2 cellular contexts compared by ENCODE assay signal in the genomic region with DNA sequence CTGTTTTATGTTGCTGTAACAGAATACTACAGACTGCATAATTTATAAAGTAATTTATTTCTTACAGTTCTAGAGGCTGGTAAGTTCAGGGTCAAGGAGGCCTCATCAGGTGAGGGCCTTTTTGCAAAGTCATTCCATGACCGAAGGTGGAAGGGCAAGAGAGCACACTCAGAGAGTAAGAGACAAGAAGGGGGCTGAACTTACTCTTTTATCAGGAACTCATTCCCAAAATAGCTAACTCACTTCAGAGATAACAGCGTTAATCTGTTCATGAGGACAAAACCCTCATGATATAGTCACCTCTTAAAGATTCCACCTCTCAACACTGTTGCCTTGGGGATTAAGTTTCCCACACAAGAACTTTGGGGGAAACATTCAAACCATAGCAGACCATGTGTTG.
A peak's percentile ranks its signal among the peaks of the same experiment; 100 is the strongest.
TF ChIP-seq lines count a peak whose summit lies in the region.

No MANE protein-coding gene starts in this region.

TF ChIP-seq in A549, 52 proteins besides CTCF, POLR2A, EP300 and RAD21:
- peak; percentile 46 for TF ChIP-seq MAFK (IDR thresholded peaks at IDR 0.05; ENCODE audit: partially characterized antibody)
- TF ChIP-seq, protein P1, sequence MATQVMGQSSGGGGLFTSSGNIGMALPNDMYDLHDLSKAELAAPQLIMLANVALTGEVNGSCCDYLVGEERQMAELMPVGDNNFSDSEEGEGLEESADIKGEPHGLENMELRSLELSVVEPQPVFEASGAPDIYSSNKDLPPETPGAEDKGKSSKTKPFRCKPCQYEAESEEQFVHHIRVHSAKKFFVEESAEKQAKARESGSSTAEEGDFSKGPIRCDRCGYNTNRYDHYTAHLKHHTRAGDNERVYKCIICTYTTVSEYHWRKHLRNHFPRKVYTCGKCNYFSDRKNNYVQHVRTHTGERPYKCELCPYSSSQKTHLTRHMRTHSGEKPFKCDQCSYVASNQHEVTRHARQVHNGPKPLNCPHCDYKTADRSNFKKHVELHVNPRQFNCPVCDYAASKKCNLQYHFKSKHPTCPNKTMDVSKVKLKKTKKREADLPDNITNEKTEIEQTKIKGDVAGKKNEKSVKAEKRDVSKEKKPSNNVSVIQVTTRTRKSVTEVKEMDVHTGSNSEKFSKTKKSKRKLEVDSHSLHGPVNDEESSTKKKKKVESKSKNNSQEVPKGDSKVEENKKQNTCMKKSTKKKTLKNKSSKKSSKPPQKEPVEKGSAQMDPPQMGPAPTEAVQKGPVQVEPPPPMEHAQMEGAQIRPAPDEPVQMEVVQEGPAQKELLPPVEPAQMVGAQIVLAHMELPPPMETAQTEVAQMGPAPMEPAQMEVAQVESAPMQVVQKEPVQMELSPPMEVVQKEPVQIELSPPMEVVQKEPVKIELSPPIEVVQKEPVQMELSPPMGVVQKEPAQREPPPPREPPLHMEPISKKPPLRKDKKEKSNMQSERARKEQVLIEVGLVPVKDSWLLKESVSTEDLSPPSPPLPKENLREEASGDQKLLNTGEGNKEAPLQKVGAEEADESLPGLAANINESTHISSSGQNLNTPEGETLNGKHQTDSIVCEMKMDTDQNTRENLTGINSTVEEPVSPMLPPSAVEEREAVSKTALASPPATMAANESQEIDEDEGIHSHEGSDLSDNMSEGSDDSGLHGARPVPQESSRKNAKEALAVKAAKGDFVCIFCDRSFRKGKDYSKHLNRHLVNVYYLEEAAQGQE (IDR thresholded peaks at IDR 0.05), result no peak

TF ChIP-seq in K562, 482 proteins besides CTCF, POLR2A, EP300 and RAD21:
- TF ChIP-seq NR2C2 (CRISPR knock-in tag; IDR thresholded peaks at IDR 0.05), result no peak
- peak; percentile 62 for TF ChIP-seq NR2C2 (tag; IDR thresholded peaks at IDR 0.05)
- no peak for TF ChIP-seq ZNF778 (CRISPR knock-in tag; IDR thresholded peaks at IDR 0.05)
- peak; percentile 86 for TF ChIP-seq MAFG (tag; conservative IDR thresholded peaks at IDR 0.05)
- peak; percentile 74 for TF ChIP-seq MEF2A (IDR thresholded peaks at IDR 0.05; ENCODE audit: control insufficient read depth, low read depth, low read length)
- peak; percentile 91 for TF ChIP-seq NFE2 (IDR thresholded peaks at IDR 0.05; ENCODE audit: low read depth)
- peak; percentile 55; the same call in 1 of the 2 replicates for TF ChIP-seq NR2C1 (IDR thresholded peaks at IDR 0.05)
- peak; percentile 62; the same call in 1 of the 2 replicates for TF ChIP-seq NR2C1 (tag; IDR thresholded peaks at IDR 0.05)
- TF ChIP-seq PPARD (CRISPR knock-in tag; IDR thresholded peaks at IDR 0.05), result no peak
- TF ChIP-seq JUND (IDR thresholded peaks at IDR 0.05; ENCODE audit: borderline replicate concordance, low read depth, low read length), result peak; percentile 45; the same call in 1 of the 2 replicates
- no peak for TF ChIP-seq JUND (tag; IDR thresholded peaks at IDR 0.05; ENCODE audit: borderline replicate concordance, low read depth, low read length)
- no peak for TF ChIP-seq SMAD4 (CRISPR knock-in tag; conservative IDR thresholded peaks at IDR 0.05)
- peak; percentile 94 for TF ChIP-seq ZNF134 (CRISPR knock-in tag; conservative IDR thresholded peaks at IDR 0.05)
- peak; percentile 51; the same call in 1 of the 2 replicates for TF ChIP-seq SMARCE1 (IDR thresholded peaks at IDR 0.05)
- TF ChIP-seq FOSL1 (tag; conservative IDR thresholded peaks at IDR 0.05), result peak; percentile 47; the same call in 1 of the 2 replicates
- TF ChIP-seq NCOR1 (IDR thresholded peaks at IDR 0.05), result peak; percentile 30; the same call in 1 of the 2 replicates
- peak in 1 of 2 experiments; percentile 55; a peak in 1 of 4 replicates for TF ChIP-seq RCOR1 (IDR thresholded peaks at IDR 0.05; ENCODE audit: borderline replicate concordance in 1 of 2, low read depth in 2 of 2, low read length in 2 of 2)
- TF ChIP-seq ZNF316 (IDR thresholded peaks at IDR 0.05), result peak; percentile 80
- no peak for TF ChIP-seq TRIM24 (IDR thresholded peaks at IDR 0.05)
- TF ChIP-seq SREBF2 (CRISPR knock-in tag; IDR thresholded peaks at IDR 0.05), result no peak
- peak; percentile 76 for TF ChIP-seq C11orf30 (IDR thresholded peaks at IDR 0.05; ENCODE audit: low read depth)
- TF ChIP-seq TBL1XR1 (IDR thresholded peaks at IDR 0.05; ENCODE audit: low read length in 2 of 2), result peak in 1 of 2 experiments; percentile 33; a peak in 1 of 4 replicates
- 0 out of 2 replicates have a peak, but pooled peaks have one; percentile 35 for TF ChIP-seq SMARCA4 (IDR thresholded peaks at IDR 0.05)
- TF ChIP-seq CBFA2T3 (IDR thresholded peaks at IDR 0.05), result peak; percentile 37; the same call in 1 of the 2 replicates
- no peak for TF ChIP-seq NFIC (IDR thresholded peaks at IDR 0.05)
- TF ChIP-seq SOX6 (IDR thresholded peaks at IDR 0.05), result peak; percentile 56; the same call in 1 of the 2 replicates
- peak; percentile 65; the same call in 1 of the 2 replicates for TF ChIP-seq DPF2 (IDR thresholded peaks at IDR 0.05)
- no peak for TF ChIP-seq COPS2 (conservative IDR thresholded peaks at IDR 0.05)
- no peak for TF ChIP-seq SIRT6 (IDR thresholded peaks at IDR 0.05; ENCODE audit: low read depth, low read length)
- TF ChIP-seq MAFK (IDR thresholded peaks at IDR 0.05; ENCODE audit: low read length), result peak; percentile 53; the same call in 1 of the 2 replicates
- TF ChIP-seq, protein P2, sequence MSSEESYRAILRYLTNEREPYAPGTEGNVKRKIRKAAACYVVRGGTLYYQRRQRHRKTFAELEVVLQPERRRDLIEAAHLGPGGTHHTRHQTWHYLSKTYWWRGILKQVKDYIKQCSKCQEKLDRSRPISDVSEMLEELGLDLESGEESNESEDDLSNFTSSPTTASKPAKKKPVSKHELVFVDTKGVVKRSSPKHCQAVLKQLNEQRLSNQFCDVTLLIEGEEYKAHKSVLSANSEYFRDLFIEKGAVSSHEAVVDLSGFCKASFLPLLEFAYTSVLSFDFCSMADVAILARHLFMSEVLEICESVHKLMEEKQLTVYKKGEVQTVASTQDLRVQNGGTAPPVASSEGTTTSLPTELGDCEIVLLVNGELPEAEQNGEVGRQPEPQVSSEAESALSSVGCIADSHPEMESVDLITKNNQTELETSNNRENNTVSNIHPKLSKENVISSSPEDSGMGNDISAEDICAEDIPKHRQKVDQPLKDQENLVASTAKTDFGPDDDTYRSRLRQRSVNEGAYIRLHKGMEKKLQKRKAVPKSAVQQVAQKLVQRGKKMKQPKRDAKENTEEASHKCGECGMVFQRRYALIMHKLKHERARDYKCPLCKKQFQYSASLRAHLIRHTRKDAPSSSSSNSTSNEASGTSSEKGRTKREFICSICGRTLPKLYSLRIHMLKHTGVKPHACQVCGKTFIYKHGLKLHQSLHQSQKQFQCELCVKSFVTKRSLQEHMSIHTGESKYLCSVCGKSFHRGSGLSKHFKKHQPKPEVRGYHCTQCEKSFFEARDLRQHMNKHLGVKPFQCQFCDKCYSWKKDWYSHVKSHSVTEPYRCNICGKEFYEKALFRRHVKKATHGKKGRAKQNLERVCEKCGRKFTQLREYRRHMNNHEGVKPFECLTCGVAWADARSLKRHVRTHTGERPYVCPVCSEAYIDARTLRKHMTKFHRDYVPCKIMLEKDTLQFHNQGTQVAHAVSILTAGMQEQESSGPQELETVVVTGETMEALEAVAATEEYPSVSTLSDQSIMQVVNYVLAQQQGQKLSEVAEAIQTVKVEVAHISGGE (CRISPR knock-in tag; IDR thresholded peaks at IDR 0.05), result peak in 1 of 3 experiments; percentile 26; a peak in 1 of 6 replicates
- TF ChIP-seq MAFF (IDR thresholded peaks at IDR 0.05; ENCODE audit: low read length), result peak; percentile 73; the same call in 1 of the 2 replicates
- TF ChIP-seq, protein P3, sequence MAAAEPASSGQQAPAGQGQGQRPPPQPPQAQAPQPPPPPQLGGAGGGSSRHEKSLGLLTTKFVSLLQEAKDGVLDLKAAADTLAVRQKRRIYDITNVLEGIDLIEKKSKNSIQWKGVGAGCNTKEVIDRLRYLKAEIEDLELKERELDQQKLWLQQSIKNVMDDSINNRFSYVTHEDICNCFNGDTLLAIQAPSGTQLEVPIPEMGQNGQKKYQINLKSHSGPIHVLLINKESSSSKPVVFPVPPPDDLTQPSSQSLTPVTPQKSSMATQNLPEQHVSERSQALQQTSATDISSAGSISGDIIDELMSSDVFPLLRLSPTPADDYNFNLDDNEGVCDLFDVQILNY (CRISPR knock-in tag; IDR thresholded peaks at IDR 0.05), result no peak
- peak; percentile 40; the same call in 1 of the 2 replicates for TF ChIP-seq ARID1B (IDR thresholded peaks at IDR 0.05)
- TF ChIP-seq MEF2D (tag; conservative IDR thresholded peaks at IDR 0.05; ENCODE audit: low read depth), result peak; percentile 86
- TF ChIP-seq ESRRA (IDR thresholded peaks at IDR 0.05; ENCODE audit: borderline replicate concordance, low read depth), result peak; percentile 75
